In the genomic region with DNA sequence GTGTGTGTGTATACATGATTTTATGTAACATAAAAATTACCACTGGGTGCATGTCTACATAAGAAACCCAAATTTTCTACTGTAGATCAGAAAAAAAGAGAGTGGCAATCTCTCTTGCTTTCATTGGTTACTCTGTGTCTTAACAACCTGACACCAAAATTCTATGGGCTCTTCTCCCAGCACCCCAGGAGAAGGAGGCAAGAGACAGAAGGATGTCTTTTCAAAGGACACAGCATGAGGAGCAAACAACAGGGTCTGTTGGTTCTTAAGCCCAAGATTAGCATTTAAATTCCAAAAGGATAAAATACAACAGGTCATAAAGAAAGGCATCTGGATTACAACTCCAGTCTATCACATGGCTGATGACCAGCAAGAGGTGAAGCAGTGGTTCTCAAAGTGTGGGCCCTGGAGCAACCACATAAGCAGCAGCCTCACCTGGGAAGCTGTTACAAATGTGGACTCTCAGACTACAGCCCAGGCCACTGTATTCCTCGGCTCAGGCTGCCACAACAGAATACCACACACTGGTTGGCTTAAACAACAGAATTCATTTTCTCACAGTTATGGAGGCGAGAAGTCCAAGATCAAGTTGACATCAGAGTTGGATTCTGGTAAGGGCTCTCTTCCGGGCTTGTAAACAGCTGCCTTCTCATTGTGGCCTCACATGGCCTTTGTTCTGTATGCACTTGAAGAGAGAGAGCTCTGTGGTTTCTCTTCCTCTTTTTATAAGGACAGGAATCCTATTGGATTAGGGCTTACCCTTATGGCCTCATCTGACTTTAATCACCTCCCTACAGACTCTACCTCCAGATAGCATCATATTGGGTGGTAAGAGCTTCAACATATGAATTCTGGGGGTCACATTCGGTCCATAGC, we compare ENCODE assay signal across 8 cellular contexts.
DNase-seq lines count a peak whose midpoint lies in the region; ATAC-seq, FAIRE-seq and TF ChIP-seq lines count a peak whose summit lies in the region.

No MANE protein-coding gene starts in this region.

- intact Hi-C loops in mammary epithelial cell (cut with micrococcal nuclease) = no loop called here
- intact Hi-C loops in MCF 10A (cut with micrococcal nuclease) = no loop called here
- intact Hi-C loops in uterus (cut with DNase I; ENCODE audit: low total_unique reads) = no loop called here
- intact Hi-C loops in pancreas (cut with DNase I) = no loop called here

- no peaks in the 10 kb centered on the region for H3K4me1 Mint-ChIP-seq in MCF 10A (ENCODE audit: insufficient read depth, unreplicated experiment)

- H3K4me2 ChIP-seq in mammary epithelial cell (ENCODE audit: insufficient read depth, low read depth, low read length) = no peak overlapping the region

- no peaks in the 10 kb centered on the region for H3K9me3 Mint-ChIP-seq in MCF 10A (ENCODE audit: unreplicated experiment)

- H3K27ac Mint-ChIP-seq in MCF 10A (ENCODE audit: low read depth, unreplicated experiment) = no peak overlapping the region

- 95% methylated on average over 3 of the region's 4 CpGs for WGBS in mammary epithelial cell (ENCODE audit: low coverage, missing lambda C conversion rate)
- 66 to 73% methylated on average over 4 of the region's 4 CpGs for WGBS in pancreas, 2 donors

- TF ChIP-seq POLR2A in uterus (IDR thresholded peaks at IDR 0.05) = no peak

- ATAC-seq in HG03135 (IDR thresholded peaks at IDR 0.05; ENCODE audit: unreplicated experiment) = peak; percentile 67
- no peak for ATAC-seq in pancreas

- H3K4me3 ChIP-seq in mammary epithelial cell (replicated peaks in 1 of 3; ENCODE audit: insufficient read depth in 1 of 3, low read depth in 2 of 3, low read length in 3 of 3) (no peak overlapping the region), uterus (no peak overlapping the region), pancreas (no peak overlapping the region)

- POLR2A ChIA-PET in MCF 10A (lab: Yijun Ruan, JAX) (interaction anchor here (2.3 kb wide), 1 partner anchor 21 kb away, joined by 6 read pairs; no protein-coding TSS in a partner anchor), HEK293T (lab: Yijun Ruan, JAX) (no interaction called here)

- no peak overlapping the region for H3K4me3 Mint-ChIP-seq in MCF 10A (ENCODE audit: unreplicated experiment)

- in situ Hi-C loops in mammary epithelial cell (cut with MboI; ENCODE audit: low sequenced_read_pairs in 2 of 2) = no loop called here

- dilution Hi-C loops in mammary epithelial cell (cut with HindIII; ENCODE audit: low sequenced_read_pairs) = no loop called here

- no peak for FAIRE-seq in pancreas (lab: Jason Lieb, UNC)

- CTCF ChIA-PET in mammary epithelial cell (lab: Charles Lee; ENCODE audit: low non-redundant PET) (no interaction called here), MCF 10A (lab: Yijun Ruan, JAX) (interaction anchor here (1.1 kb wide), 1 partner anchor 9 kb away, joined by 4 read pairs; no protein-coding TSS in a partner anchor), HEK293T (lab: Yijun Ruan, JAX) (no interaction called here)

- BruUV-seq in mammary epithelial cell (replicated peaks; lab: Mats Ljungman, UMichigan) (no TSS peak), MCF 10A (replicated peaks; lab: Mats Ljungman, UMichigan) (no TSS peak)

- H3K27me3 Mint-ChIP-seq in MCF 10A (ENCODE audit: insufficient read depth, unreplicated experiment) = no peaks in the 10 kb centered on the region

- H3K9ac ChIP-seq in mammary epithelial cell (ENCODE audit: insufficient read depth, low read length) = no peak overlapping the region

- DNase-seq in mammary epithelial cell = no peak
- DNase-seq in MCF 10A (ENCODE audit: unreplicated experiment) = no peak
- peak; percentile 87 for DNase-seq in RPMI8226
- DNase-seq in uterus = no peak
- no peak for DNase-seq in HEK293T (ENCODE audit: extremely low spot score)
- no peak for DNase-seq in pancreas
- no peak for DNase-seq in HK-2 (ENCODE audit: unreplicated experiment)

- peak overlapping the region; percentile 44 for H2AFZ ChIP-seq in mammary epithelial cell (ENCODE audit: low read depth, low read length)

- TF ChIP-seq CTCF in mammary epithelial cell (conservative IDR thresholded peaks at IDR 0.05 in 1 of 2, IDR thresholded peaks at IDR 0.05 in 1 of 2; ENCODE audit: extremely low read depth in 1 of 2, insufficient read depth in 1 of 2, low read depth in 1 of 2, low read length in 2 of 2) (no peak), MCF 10A (IDR thresholded peaks at IDR 0.05; ENCODE audit: unreplicated experiment) (no peak), uterus (IDR thresholded peaks at IDR 0.05) (no peak), pancreas (IDR thresholded peaks at IDR 0.05) (no peak)

- no peaks in the 10 kb centered on the region for H3K36me3 ChIP-seq in mammary epithelial cell (ENCODE audit: insufficient read depth, low read length)
- H3K36me3 ChIP-seq in uterus = no peaks in the 10 kb centered on the region
- no peaks in the 10 kb centered on the region for H3K36me3 ChIP-seq in pancreas

- H4K20me1 ChIP-seq in mammary epithelial cell (ENCODE audit: insufficient read depth, low read length) = no peaks in the 10 kb centered on the region

- H3K27me3 ChIP-seq in mammary epithelial cell (ENCODE audit: insufficient read depth, low read length) (no peaks in the 10 kb centered on the region), uterus (no peaks in the 10 kb centered on the region), pancreas (no peaks in the 10 kb centered on the region)

- H3K79me2 ChIP-seq in mammary epithelial cell (ENCODE audit: insufficient read depth, low read length) = no peaks in the 10 kb centered on the region

- no peak overlapping the region for H3K27ac ChIP-seq in mammary epithelial cell (ENCODE audit: insufficient read depth, low read depth, low read length)
- peak overlapping the region; percentile 27 to 51 for H3K27ac ChIP-seq in uterus
- no peak overlapping the region for H3K27ac ChIP-seq in pancreas

- H3K4me1 ChIP-seq in mammary epithelial cell (ENCODE audit: insufficient read depth, low read length) = no peaks in the 10 kb centered on the region
- no peaks in the 10 kb centered on the region for H3K4me1 ChIP-seq in uterus
- H3K4me1 ChIP-seq in pancreas = no peaks in the 10 kb centered on the region

- no peaks in the 10 kb centered on the region for H3K36me3 Mint-ChIP-seq in MCF 10A (ENCODE audit: insufficient read depth, unreplicated experiment)

- no peaks in the 10 kb centered on the region for H3K9me3 ChIP-seq in mammary epithelial cell (replicated peaks; ENCODE audit: insufficient read depth, low read length)
- no peaks in the 10 kb centered on the region for H3K9me3 ChIP-seq in uterus
- no peaks in the 10 kb centered on the region for H3K9me3 ChIP-seq in pancreas

TF ChIP-seq in HEK293T, 16 proteins besides CTCF, POLR2A, EP300 and RAD21:
- TF ChIP-seq L3MBTL2 (conservative IDR thresholded peaks at IDR 0.05) (no peak), HDGF (IDR thresholded peaks at IDR 0.05; ENCODE audit: borderline replicate concordance) (no peak), ZNF384 (IDR thresholded peaks at IDR 0.05) (no peak), CTBP1 (IDR thresholded peaks at IDR 0.05; ENCODE audit: borderline replicate concordance) (no peak), TARDBP (IDR thresholded peaks at IDR 0.05) (no peak), SP1 (IDR thresholded peaks at IDR 0.05) (no peak), FOXA1 (IDR thresholded peaks at IDR 0.05) (no peak), ARNT (IDR thresholded peaks at IDR 0.05) (no peak), PKNOX1 (IDR thresholded peaks at IDR 0.05) (no peak)

Comparison
In these comparisons a context has a peak if more than half of its experiments do, and no peak if none do; other contexts are left out.
1. H3K27ac ChIP-seq: peak in uterus (2 of 2); none in mammary epithelial cell (single experiment) and pancreas (0 of 4).